12 cellular contexts compared by ENCODE assay signal in the genomic region with DNA sequence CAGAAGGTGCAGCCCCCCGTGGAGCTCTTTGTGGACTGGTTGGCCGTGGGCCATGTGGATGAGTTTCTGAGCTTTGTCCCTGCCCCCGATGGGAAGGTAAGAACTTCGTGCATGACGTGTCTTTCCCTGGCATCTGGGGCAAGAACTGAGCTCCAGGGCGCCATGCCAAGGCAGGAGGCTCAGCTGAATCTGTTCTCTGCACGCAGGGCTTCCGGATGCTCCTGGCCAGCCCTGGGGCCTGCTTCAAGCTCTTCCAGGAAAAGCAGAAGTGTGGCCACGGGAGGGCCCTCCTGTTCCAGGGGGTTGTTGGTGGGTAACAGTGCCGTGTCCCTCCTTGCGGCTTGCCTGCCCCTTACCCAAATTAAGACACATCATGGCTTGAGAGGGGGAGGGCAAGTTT. TPM values are rescaled to one million over a fixed set of nuclear protein-coding genes. Genes with fewer than 3 reads are reported as not detected.
DNase-seq lines count a peak whose midpoint lies in the region; ATAC-seq and TF ChIP-seq lines count a peak whose summit lies in the region.
"Had no signal": no experiment of that assay in that cellular context is flagged by ENCODE, and none has a peak within 500 bp of the region (broad histone marks: within the 10 kb centered on the region; RNA-seq: fewer than 3 reads in every experiment).

No MANE protein-coding gene starts in this region.

- H3K36me3 Mint-ChIP-seq in activated CD4-positive, alpha-beta T cell treated with anti-CD3 and anti-CD28 coated beads for 36 hours (ENCODE audit: low read depth), result no peaks in the 10 kb centered on the region
- H3K36me3 Mint-ChIP-seq: activated CD8-positive, alpha-beta memory T cell treated with anti-CD3 and anti-CD28 coated beads, Interleukin-2, amount 10 ng/mL, durations not matched to agents 7 days and 5 days had no signal

- no peaks in the 10 kb centered on the region for H3K36me3 ChIP-seq in IMR-90 (ENCODE audit: control insufficient read depth, insufficient read depth, low read length)
- H3K36me3 ChIP-seq: tibial artery had no signal

- POLR2A ChIA-PET in IMR-90 (lab: Charles Lee; ENCODE audit: unreplicated experiment), result interaction anchor here (0.5 kb wide), 1 partner anchor 100 kb away, joined by 3 read pairs; no protein-coding TSS in a partner anchor
- POLR2A ChIA-PET in activated CD4-positive, alpha-beta T cell treated with anti-CD3 and anti-CD28 coated beads for 36 hours (lab: Charles Lee), result no interaction called here

- no CpG with 5 or more reads among the region's 11 CpGs for WGBS in IMR-90 (ENCODE audit: extremely low coverage in 2 of 2, insufficient read length in 1 of 2), 2 experiments

- no peak overlapping the region for H2BK15ac ChIP-seq in IMR-90 (ENCODE audit: low read depth, low read length)

- H3K27me3 Mint-ChIP-seq in activated CD4-positive, alpha-beta T cell treated with anti-CD3 and anti-CD28 coated beads for 36 hours, result peaks cover 10% of the 10 kb centered on the region

- peak; percentile 76 for DNase-seq in AG10803 (ENCODE audit: low read depth)
- DNase-seq in IMR-90, result peak; percentile 30
- DNase-seq in fibroblast of mammary gland (ENCODE audit: low read depth), result peak; percentile 37
- no peak for DNase-seq in NAMALWA (ENCODE audit: low spot score)
- no peak for DNase-seq in activated CD4-positive, alpha-beta T cell treated with anti-CD3 and anti-CD28 coated beads for 36 hours
- no peak for DNase-seq in retina
- no peak for DNase-seq in HUDEP-2 (lab: John Stamatoyannopoulos, UW; ENCODE audit: unreplicated experiment in 76 of 76)
- DNase-seq: activated CD8-positive, alpha-beta memory T cell treated with anti-CD3 and anti-CD28 coated beads, Interleukin-2, amount 10 ng/mL, durations not matched to agents 7 days and 5 days; stimulated activated CD4-positive, alpha-beta T cell treated with anti-CD3 and anti-CD28 coated beads, Interleukin-4, amount 100 ng/mL, for 1 hour; tibial artery had no signal

- H3K4me1 Mint-ChIP-seq in activated CD4-positive, alpha-beta T cell treated with anti-CD3 and anti-CD28 coated beads for 36 hours, result no peaks in the 10 kb centered on the region

- no peaks in the 10 kb centered on the region for H3K79me1 ChIP-seq in IMR-90 (ENCODE audit: low read depth in 1 of 2, low read length in 2 of 2)

- CTCF ChIA-PET in IMR-90 (lab: Yijun Ruan, JAX), result no interaction called here
- CTCF ChIA-PET in activated CD4-positive, alpha-beta T cell treated with anti-CD3 and anti-CD28 coated beads for 36 hours (lab: Charles Lee), result interaction anchor here (0.7 kb wide), 2 partner anchors 57 to 144 kb away, joined by 3 read pairs; no protein-coding TSS in a partner anchor

- H4K8ac ChIP-seq in IMR-90 (ENCODE audit: low read depth in 2 of 2, low read length in 2 of 2), result no peak overlapping the region

- H2BK5ac ChIP-seq in IMR-90 (ENCODE audit: low read depth, low read length, poor library complexity, severe bottlenecking), result no peak overlapping the region

- H3K56ac ChIP-seq in IMR-90 (ENCODE audit: extremely low read depth, insufficient read depth, low read length), result no peak overlapping the region

- H3K4me1 ChIP-seq in IMR-90 (ENCODE audit: control insufficient read depth, insufficient read depth, low read length), result no peaks in the 10 kb centered on the region
- H3K4me1 ChIP-seq: tibial artery had no signal

- no peak overlapping the region for H2AK5ac ChIP-seq in IMR-90 (ENCODE audit: low read depth, low read length)

- ATAC-seq in IMR-90 (ENCODE audit: low read depth) (no peak), SK-N-SH treated with all-trans-retinoic acid at 6 μM for 48 hours (peak; percentile 63)
- ATAC-seq in activated CD4-positive, alpha-beta T cell treated with anti-CD3 and anti-CD28 coated beads for 36 hours, result no peak
- ATAC-seq: activated CD8-positive, alpha-beta memory T cell treated with anti-CD3 and anti-CD28 coated beads, Interleukin-2, amount 10 ng/mL, durations not matched to agents 7 days and 5 days had no signal

- H3K9ac ChIP-seq in IMR-90 (ENCODE audit: low read depth, low read length), result no peak overlapping the region; the same call in 1 of the 2 replicates

- H3K27ac ChIP-seq in IMR-90 (ENCODE audit: insufficient read depth, low read length), result no peak overlapping the region
- H3K27ac ChIP-seq: tibial artery had no signal

- no peak overlapping the region for H2BK120ac ChIP-seq in IMR-90 (ENCODE audit: low read depth, low read length)

- no peak overlapping the region for H4K91ac ChIP-seq in IMR-90 (ENCODE audit: insufficient read depth, low read depth, low read length)

- no peak overlapping the region for H3K4me2 ChIP-seq in IMR-90 (ENCODE audit: low read depth, low read length)

- intact Hi-C loops in IMR-90 (cut with micrococcal nuclease), result no loop called here
- intact Hi-C loops in activated CD4-positive, alpha-beta T cell treated with anti-CD3 and anti-CD28 coated beads for 36 hours (cut with DNase I, micrococcal nuclease), result no loop called here

- peaks cover 25% of the 10 kb centered on the region for H3K27me3 ChIP-seq in IMR-90 (ENCODE audit: control insufficient read depth, insufficient read depth, low read length)

- TF ChIP-seq CTCF in AG10803 (conservative IDR thresholded peaks at IDR 0.05; ENCODE audit: low read length) (no peak; the same call in 1 of the 2 replicates), IMR-90 (conservative IDR thresholded peaks at IDR 0.05; ENCODE audit: low read depth, low read length) (no peak), fibroblast of mammary gland (conservative IDR thresholded peaks at IDR 0.05; ENCODE audit: control insufficient read depth, insufficient read depth, low read depth, low read length) (no peak)

- TF ChIP-seq RAD21 in IMR-90 (IDR thresholded peaks at IDR 0.05; ENCODE audit: low read length), result no peak

- no peak overlapping the region for H3K27ac Mint-ChIP-seq in activated CD4-positive, alpha-beta T cell treated with anti-CD3 and anti-CD28 coated beads for 36 hours
- H3K27ac Mint-ChIP-seq: activated CD8-positive, alpha-beta memory T cell treated with anti-CD3 and anti-CD28 coated beads, Interleukin-2, amount 10 ng/mL, durations not matched to agents 7 days and 5 days; nephron had no signal

- no peaks in the 10 kb centered on the region for H3K9me3 Mint-ChIP-seq in activated CD4-positive, alpha-beta T cell treated with anti-CD3 and anti-CD28 coated beads for 36 hours (ENCODE audit: low read depth)
- H3K9me3 Mint-ChIP-seq: nephron had no signal

- H2AK9ac ChIP-seq in IMR-90 (replicated peaks; ENCODE audit: low read depth, low read length, poor library complexity), result no peak overlapping the region

- in situ Hi-C loops in IMR-90 (cut with MboI; ENCODE audit: low sequenced_read_pairs), result no loop called here

- H3K4me3 ChIP-seq in AG10803 (ENCODE audit: low read length), result no peak overlapping the region
- no peak overlapping the region for H3K4me3 ChIP-seq in IMR-90 (ENCODE audit: insufficient read depth, low read depth, low read length)
- H3K4me3 ChIP-seq in fibroblast of mammary gland (ENCODE audit: control insufficient read depth, low read depth, low read length), result no peak overlapping the region
- H3K4me3 ChIP-seq: tibial artery had no signal

- no TSS peak for BruUV-seq in IMR-90 (replicated peaks; lab: Mats Ljungman, UMichigan)

- H3K18ac ChIP-seq in IMR-90 (ENCODE audit: low read depth, low read length), result no peak overlapping the region

- TF ChIP-seq POLR2A in IMR-90 (IDR thresholded peaks at IDR 0.05; ENCODE audit: low read depth, low read length), result no peak

- H2BK20ac ChIP-seq in IMR-90 (ENCODE audit: low read depth, low read length), result no peak overlapping the region

- dilution Hi-C loops in IMR-90 (cut with HindIII; ENCODE audit: low sequenced_read_pairs, unreplicated experiment), result no loop called here

- no peak overlapping the region for H2AFZ ChIP-seq in IMR-90 (replicated peaks; ENCODE audit: low read length, poor library complexity)

- no peak overlapping the region for H3K4me3 Mint-ChIP-seq in activated CD4-positive, alpha-beta T cell treated with anti-CD3 and anti-CD28 coated beads for 36 hours
- H3K4me3 Mint-ChIP-seq: activated CD8-positive, alpha-beta memory T cell treated with anti-CD3 and anti-CD28 coated beads, Interleukin-2, amount 10 ng/mL, durations not matched to agents 7 days and 5 days; nephron had no signal

- H3K9me3 ChIP-seq in IMR-90 (ENCODE audit: control insufficient read depth, insufficient read depth, low read length), result no peaks in the 10 kb centered on the region
- H3K9me3 ChIP-seq: tibial artery had no signal

- no peak overlapping the region for H3K14ac ChIP-seq in IMR-90 (replicated peaks; ENCODE audit: low read depth, low read length)

- no peak overlapping the region for H3K4ac ChIP-seq in IMR-90 (ENCODE audit: low read depth, low read length)

- H3K9me1 ChIP-seq in IMR-90 (ENCODE audit: insufficient read depth, low read length), result no peaks in the 10 kb centered on the region

- H3K23ac ChIP-seq in IMR-90 (ENCODE audit: low read depth, low read length), result no peak overlapping the region

- H4K20me1 ChIP-seq in IMR-90 (ENCODE audit: insufficient read depth, low read length), result no peaks in the 10 kb centered on the region

- H4K5ac ChIP-seq in IMR-90 (ENCODE audit: low read depth, low read length), result no peak overlapping the region

TF ChIP-seq in IMR-90, 13 proteins besides CTCF, POLR2A, EP300 and RAD21:
- no peak for TF ChIP-seq SMC3 (IDR thresholded peaks at IDR 0.05; ENCODE audit: low read depth, low read length)

TF ChIP-seq in SK-N-SH treated with all-trans-retinoic acid at 6 μM for 48 hours, 23 proteins besides CTCF, POLR2A, EP300 and RAD21 (continues in another document):
- TF ChIP-seq ZC3H10 (CRISPR knock-in tag; IDR thresholded peaks at IDR 0.05) (no peak), SNAI2 (CRISPR knock-in tag; IDR thresholded peaks at IDR 0.05) (no peak), CSDC2 (CRISPR knock-in tag; IDR thresholded peaks at IDR 0.05) (no peak), ZNF8 (CRISPR knock-in tag; IDR thresholded peaks at IDR 0.05) (no peak), BACH2 (CRISPR knock-in tag; IDR thresholded peaks at IDR 0.05; ENCODE audit: borderline replicate concordance) (no peak), ESRRG (CRISPR knock-in tag; IDR thresholded peaks at IDR 0.05) (no peak), ZFP3 (CRISPR knock-in tag; IDR thresholded peaks at IDR 0.05) (no peak), ZNF70 (CRISPR knock-in tag; IDR thresholded peaks at IDR 0.05) (no peak), ZNF565 (CRISPR knock-in tag; conservative IDR thresholded peaks at IDR 0.05; ENCODE audit: low read depth) (no peak)

RNA-seq across cellular contexts. Expression of gene PADI3, which starts 27.7 kb away (rescaled TPM):
- total RNA-seq in IMR-90 (2012; rRNA removed), result not detected in 2 replicates
- not detected in 2 replicates for polyA plus RNA-seq in IMR-90 (2012; rRNA removed)
- polyA plus RNA-seq in IMR-90 (2012; cell fraction: cytosol; rRNA removed), result not detected in 2 replicates
- 0.01 and 0.03 TPM in 2 replicates for polyA plus RNA-seq in IMR-90 (2012; cell fraction: nucleus; rRNA removed; ENCODE audit: low replicate concordance)
- total RNA-seq in activated CD4-positive, alpha-beta T cell treated with anti-CD3 and anti-CD28 coated beads for 36 hours, result not detected
- total RNA-seq: activated CD8-positive, alpha-beta memory T cell treated with anti-CD3 and anti-CD28 coated beads, Interleukin-2, amount 10 ng/mL, durations not matched to agents 7 days and 5 days had no signal

RNA-seq across cellular contexts. Expression of gene PADI4, which starts 31.4 kb away (rescaled TPM):
- not detected in 2 replicates for total RNA-seq in IMR-90 (2012; rRNA removed)
- polyA plus RNA-seq in IMR-90 (2012; rRNA removed), result not detected in 2 replicates
- polyA plus RNA-seq in IMR-90 (2012; cell fraction: cytosol; rRNA removed), result not detected in 2 replicates
- polyA plus RNA-seq in IMR-90 (2012; cell fraction: nucleus; rRNA removed; ENCODE audit: low replicate concordance), result not detected in 2 replicates
- total RNA-seq in activated CD4-positive, alpha-beta T cell treated with anti-CD3 and anti-CD28 coated beads for 36 hours, result under 1 TPM; 0.23 to 0.30 TPM

Comparison
In these comparisons a context has a peak if more than half of its experiments do, and no peak if none do; other contexts are left out.
1. DNase-seq: peak in AG10803 (single experiment), IMR-90 (single experiment) and fibroblast of mammary gland (single experiment); none in NAMALWA (single experiment), activated CD4-positive, alpha-beta T cell treated with anti-CD3 and anti-CD28 coated beads for 36 hours (single experiment), retina (single experiment) and HUDEP-2 (0 of 76).